8 cellular contexts compared by ENCODE assay signal in genomic region chr6:18595774-18596528, GRCh38.
DNase-seq lines count a peak whose midpoint lies in the region; ATAC-seq, FAIRE-seq and TF ChIP-seq lines count a peak whose summit lies in the region.

No MANE protein-coding gene starts in this region.

- WGBS in upper lobe of left lung, 2 donors: 23 to 27% methylated on average over 11 of the region's 11 CpGs

- H3K4me3 ChIP-seq in Caco-2 (ENCODE audit: low read depth, low read length): no peak overlapping the region
- H3K4me3 ChIP-seq in upper lobe of left lung: no peak overlapping the region

- no peak for TF ChIP-seq EP300 in upper lobe of left lung (IDR thresholded peaks at IDR 0.05)

- H3K4me3 Mint-ChIP-seq in Caco-2 (ENCODE audit: unreplicated experiment): no peak overlapping the region
- H3K4me3 Mint-ChIP-seq in nephron progenitor cell: no peak overlapping the region

- H3K27me3 Mint-ChIP-seq in Caco-2 (ENCODE audit: insufficient read depth, unreplicated experiment): peaks cover 12% of the 10 kb centered on the region
- no peaks in the 10 kb centered on the region for H3K27me3 Mint-ChIP-seq in nephron progenitor cell (ENCODE audit: low read depth, poor library complexity)

- no TSS peak for BruUV-seq in Caco-2 (replicated peaks; lab: Mats Ljungman, UMichigan)

- CTCF ChIA-PET in Caco-2 (lab: Charles Lee): no interaction called here

- H3K36me3 Mint-ChIP-seq in Caco-2 (ENCODE audit: insufficient read depth, unreplicated experiment) (no peaks in the 10 kb centered on the region), nephron progenitor cell (ENCODE audit: low read depth) (no peaks in the 10 kb centered on the region)

- ATAC-seq in HG03354 (IDR thresholded peaks at IDR 0.05; ENCODE audit: poor library complexity, severe bottlenecking, unreplicated experiment): peak; percentile 89
- peak; percentile 79 to 87 for ATAC-seq in upper lobe of left lung (ENCODE audit: low FRiP score in 2 of 2)

- peak; percentile 40 to 67 for DNase-seq in Caco-2
- peak; percentile 31 for DNase-seq in GM19239 (ENCODE audit: insufficient read length, low spot score)
- DNase-seq in NCI-H446 (lab: John Stamatoyannopoulos, UW): peak; percentile 64 to 82
- DNase-seq in activated CD8-positive, alpha-beta memory T cell treated with anti-CD3 and anti-CD28 coated beads for 24 hours: peak; percentile 59
- peak; percentile 88 for DNase-seq in fibroblast of peridontal ligament (ENCODE audit: extremely low read depth)
- DNase-seq in nephron progenitor cell: peak; percentile 71
- peak in 1 of 2 donors; percentile 47 for DNase-seq in upper lobe of left lung

- H3K4me1 Mint-ChIP-seq in Caco-2 (ENCODE audit: low read depth, unreplicated experiment): no peaks in the 10 kb centered on the region
- peaks cover 5% of the 10 kb centered on the region for H3K4me1 Mint-ChIP-seq in nephron progenitor cell

- TF ChIP-seq CTCF in Caco-2 (IDR thresholded peaks at IDR 0.05; ENCODE audit: insufficient read depth in 1 of 2, low read depth in 1 of 2, low read length in 1 of 2, severe bottlenecking in 1 of 2, unreplicated experiment in 1 of 2) (peak; percentile 80 to 92), nephron progenitor cell (IDR thresholded peaks at IDR 0.05) (peak; percentile 95), upper lobe of left lung (IDR thresholded peaks at IDR 0.05) (peak; percentile 65 to 90 (median 78))

- H3K27ac Mint-ChIP-seq in Caco-2 (ENCODE audit: unreplicated experiment) (no peak overlapping the region), nephron progenitor cell (no peak overlapping the region)

- peak overlapping the region in 2 of 4 donors; percentile 8 to 55 for H3K27ac ChIP-seq in upper lobe of left lung

- intact Hi-C loops in Caco-2 (cut with micrococcal nuclease; ENCODE audit: unreplicated experiment): loop anchor here (1.0 to 5.0 kb wide), 5 partner anchors 67 to 1456 kb away; no protein-coding TSS in a partner anchor

- no peaks in the 10 kb centered on the region for H3K9me3 ChIP-seq in Caco-2
- H3K9me3 ChIP-seq in upper lobe of left lung: no peaks in the 10 kb centered on the region

- H3K4me1 ChIP-seq in Caco-2 (no peaks in the 10 kb centered on the region), upper lobe of left lung (no peaks in the 10 kb centered on the region)

- no peaks in the 10 kb centered on the region for H3K9me3 Mint-ChIP-seq in Caco-2 (ENCODE audit: unreplicated experiment)
- H3K9me3 Mint-ChIP-seq in nephron progenitor cell: no peaks in the 10 kb centered on the region

- H3K36me3 ChIP-seq in Caco-2 (ENCODE audit: control insufficient read depth, insufficient read depth, low read length): no peaks in the 10 kb centered on the region
- H3K36me3 ChIP-seq in upper lobe of left lung: no peaks in the 10 kb centered on the region

- no peaks in the 10 kb centered on the region for H3K27me3 ChIP-seq in Caco-2 (replicated peaks; ENCODE audit: control insufficient read depth, insufficient read depth, low read length)
- no peaks in the 10 kb centered on the region for H3K27me3 ChIP-seq in upper lobe of left lung

- FAIRE-seq in GM19239 (lab: Jason Lieb, UNC): peak; percentile 84

- POLR2A ChIA-PET in Caco-2 (lab: Charles Lee): no interaction called here

- no peak for TF ChIP-seq POLR2A in upper lobe of left lung (IDR thresholded peaks at IDR 0.05)
